In genomic region chr6:24583463-24584389, GRCh38 we compare ENCODE assay signal across 9 cellular contexts.
DNase-seq lines count a peak whose midpoint lies in the region; ATAC-seq, FAIRE-seq and TF ChIP-seq lines count a peak whose summit lies in the region.
"Had no signal": no experiment of that assay in that cellular context is flagged by ENCODE, and none has a peak within 500 bp of the region (broad histone marks: within the 10 kb centered on the region; RNA-seq: fewer than 3 reads in every experiment).

No MANE protein-coding gene starts in this region.

- peak; percentile 94 for TF ChIP-seq CTCF in CD4-positive, alpha-beta T cell (IDR thresholded peaks at IDR 0.05)
- TF ChIP-seq CTCF in RWPE1 (conservative IDR thresholded peaks at IDR 0.05; ENCODE audit: low read depth) (peak; percentile 88), ovary (IDR thresholded peaks at IDR 0.05) (peak; percentile 35 to 46 (median 43)), tibial nerve (IDR thresholded peaks at IDR 0.05) (peak; percentile 60 to 83 (median 78))

- POLR2A ChIA-PET in CD4-positive, alpha-beta T cell (lab: Charles Lee) = interaction anchor here (0.8 to 1.0 kb wide), 2 partner anchors 83 to 111 kb away, joined by 4 to 5 read pairs; partner anchors contain the start of genes ACOT13 and TDP2
- POLR2A ChIA-PET in RWPE1 (lab: Yijun Ruan, JAX; ENCODE audit: low non-redundant PET) = interaction anchor here (1.0 kb wide), 1 partner anchor 82 kb away, joined by 3 read pairs; no protein-coding TSS in a partner anchor

- H3K27ac ChIP-seq in CD4-positive, alpha-beta T cell (ENCODE audit: low read depth, low read length) = no peak overlapping the region
- H3K27ac ChIP-seq in RWPE1 = no peak overlapping the region
- H3K27ac ChIP-seq in ovary = no peak overlapping the region
- H3K27ac ChIP-seq in tibial nerve = no peak overlapping the region

- H3K36me3 ChIP-seq in MG63 (no peaks in the 10 kb centered on the region), ovary (no peaks in the 10 kb centered on the region), tibial nerve (no peaks in the 10 kb centered on the region)

- H3K9me3 Mint-ChIP-seq in CD4-positive, alpha-beta T cell = no peaks in the 10 kb centered on the region
- H3K9me3 Mint-ChIP-seq: IgD-negative memory B cell had no signal

- H3K27me3 Mint-ChIP-seq in CD4-positive, alpha-beta T cell = peaks cover 15% of the 10 kb centered on the region
- H3K27me3 Mint-ChIP-seq: IgD-negative memory B cell had no signal

- peaks cover 3% of the 10 kb centered on the region for H3K27me3 ChIP-seq in CD4-positive, alpha-beta T cell (ENCODE audit: control insufficient read depth, insufficient read depth, low read length)
- H3K27me3 ChIP-seq in MG63 (no peaks in the 10 kb centered on the region), ovary (no peaks in the 10 kb centered on the region), tibial nerve (no peaks in the 10 kb centered on the region)

- H3K36me3 Mint-ChIP-seq in CD4-positive, alpha-beta T cell (ENCODE audit: low read depth) = no peaks in the 10 kb centered on the region
- H3K36me3 Mint-ChIP-seq: IgD-negative memory B cell had no signal

- H3K4me1 Mint-ChIP-seq in CD4-positive, alpha-beta T cell (ENCODE audit: low read depth) = peaks cover 5% of the 10 kb centered on the region

- H3K4me3 ChIP-seq in MG63 (no peak overlapping the region), ovary (no peak overlapping the region), tibial nerve (no peak overlapping the region)

- peak; percentile 65 for ATAC-seq in CD4-positive, alpha-beta T cell (ENCODE audit: poor library complexity)
- peak; percentile 67 for ATAC-seq in GM21447 (IDR thresholded peaks at IDR 0.05; ENCODE audit: unreplicated experiment)

- H3K9me3 ChIP-seq in CD4-positive, alpha-beta T cell (ENCODE audit: control insufficient read depth, low read length) = no peaks in the 10 kb centered on the region
- H3K9me3 ChIP-seq in MG63 (no peaks in the 10 kb centered on the region), ovary (no peaks in the 10 kb centered on the region), tibial nerve (no peaks in the 10 kb centered on the region)

- FAIRE-seq in frontal cortex (lab: Jason Lieb, UNC) = peak; percentile 75

- intact Hi-C loops in CD4-positive, alpha-beta T cell (cut with DNase I, micrococcal nuclease) = loop anchor here (1.0 to 5.0 kb wide), 5 partner anchors 112 to 489 kb away; no protein-coding TSS in a partner anchor
- intact Hi-C loops in ovary (cut with DNase I) = loop anchor here (5.0 to 10.0 kb wide), 4 partner anchors 111 to 184 kb away; no protein-coding TSS in a partner anchor

- CTCF ChIA-PET in CD4-positive, alpha-beta T cell (lab: Charles Lee) = interaction anchor here (0.6 to 2.4 kb wide), 12 partner anchors 18 to 184 kb away, joined by 3 to 14 read pairs (median 4); partner anchors contain the start of genes ACOT13, KIAA0319 and TDP2
- CTCF ChIA-PET in RWPE1 (lab: Yijun Ruan, JAX) = interaction anchor here (0.6 to 1.5 kb wide), 7 partner anchors 9 to 485 kb away, joined by 3 to 8 read pairs (median 4); no protein-coding TSS in a partner anchor

- TF ChIP-seq EP300 in ovary (IDR thresholded peaks at IDR 0.05) = no peak
- no peak for TF ChIP-seq EP300 in tibial nerve (IDR thresholded peaks at IDR 0.05)

- WGBS in ovary, 3 donors = 18 to 21% (median 19%) methylated on average over 15 of the region's 15 CpGs
- 12% methylated on average over 15 of the region's 15 CpGs for WGBS in tibial nerve, 2 donors

- peak; percentile 47 to 74 (median 60) for DNase-seq in CD4-positive, alpha-beta T cell
- peak; percentile 22 for DNase-seq in MG63
- DNase-seq in RWPE1 (ENCODE audit: low spot score) = peak; percentile 44
- peak; percentile 49 for DNase-seq in activated T-helper 9 cell treated with anti-CD3 and anti-CD28 coated beads, Interleukin-2, amount 50 U/mL, for 16 hours (ENCODE audit: low read depth)
- DNase-seq in frontal cortex (ENCODE audit: low spot score in 2 of 2) = peak; percentile 6 to 22
- peak; percentile 43 to 77 (median 70) for DNase-seq in ovary
- DNase-seq in tibial nerve (ENCODE audit: low spot score in 2 of 2) = peak; percentile 65 to 83

- no peak for TF ChIP-seq POLR2A in ovary (IDR thresholded peaks at IDR 0.05)
- TF ChIP-seq POLR2A in tibial nerve (IDR thresholded peaks at IDR 0.05) = no peak

- H3K4me1 ChIP-seq in ovary (ENCODE audit: insufficient read depth) = no peaks in the 10 kb centered on the region
- H3K4me1 ChIP-seq in tibial nerve = peaks cover 0 to 11% (median 2%) of the 10 kb centered on the region in 4 donors

- no peak overlapping the region for H3K27ac Mint-ChIP-seq in CD4-positive, alpha-beta T cell

- no peak overlapping the region for H3K4me3 Mint-ChIP-seq in CD4-positive, alpha-beta T cell

Comparison
In these comparisons a context has a peak if more than half of its experiments do, and no peak if none do; other contexts are left out.
1. DNase-seq: peak in every context shown above with its lines; median percentile 74 in tibial nerve; 70 in ovary; 60 in CD4-positive, alpha-beta T cell; 49 in activated T-helper 9 cell treated with anti-CD3 and anti-CD28 coated beads, Interleukin-2, amount 50 U/mL, for 16 hours; 44 in RWPE1; 22 in MG63; 14 in frontal cortex.
2. CTCF ChIP-seq: peak in every context shown above with its lines; median percentile 94 in CD4-positive, alpha-beta T cell; 88 in RWPE1; 78 in tibial nerve; 43 in ovary.